In genomic region chr12:51047655-51048540, GRCh38 we compare ENCODE assay signal across 1 cellular context.
TF ChIP-seq lines count a peak whose summit lies in the region.

LETMD1 (plus strand) TSS chr12:51048327; CDS start chr12:51048357, 30 bp downstream.

TF ChIP-seq in HepG2, 621 proteins besides CTCF, POLR2A, EP300 and RAD21 (continued from another document and continues in another):
- TF ChIP-seq ZFAT (CRISPR knock-in tag; conservative IDR thresholded peaks at IDR 0.05) = no peak
- TF ChIP-seq TOPORS (CRISPR knock-in tag; IDR thresholded peaks at IDR 0.05) = peak; percentile 64
- peak; percentile 2; the same call in 1 of the 2 replicates for TF ChIP-seq KDM5A (IDR thresholded peaks at IDR 0.05; ENCODE audit: borderline replicate concordance, low read length)
- no peak for TF ChIP-seq ZNF329 (CRISPR knock-in tag; IDR thresholded peaks at IDR 0.05; ENCODE audit: low read depth)
- peak; percentile 73 for TF ChIP-seq ZNF441 (CRISPR knock-in tag; IDR thresholded peaks at IDR 0.05; ENCODE audit: borderline replicate concordance)
- TF ChIP-seq ZNF205 (CRISPR knock-in tag; IDR thresholded peaks at IDR 0.05) = 0 out of 2 replicates have a peak, but pooled peaks have one; percentile 17
- TF ChIP-seq MED13 (CRISPR knock-in tag; IDR thresholded peaks at IDR 0.05) = peak; percentile 50; the same call in 1 of the 2 replicates
- TF ChIP-seq RFXANK (CRISPR knock-in tag; IDR thresholded peaks at IDR 0.05) = no peak; the same call in 1 of the 2 replicates
- peak; percentile 52; the same call in 1 of the 2 replicates for TF ChIP-seq ZKSCAN1 (IDR thresholded peaks at IDR 0.05; ENCODE audit: low read length)
- TF ChIP-seq ZNF354B (CRISPR knock-in tag; IDR thresholded peaks at IDR 0.05) = no peak
- peak; percentile 82; the same call in 1 of the 2 replicates for TF ChIP-seq ZNF790 (CRISPR knock-in tag; IDR thresholded peaks at IDR 0.05; ENCODE audit: borderline replicate concordance)
- TF ChIP-seq RFX1 (IDR thresholded peaks at IDR 0.05) = no peak
- TF ChIP-seq ZFP41 (CRISPR knock-in tag; IDR thresholded peaks at IDR 0.05; ENCODE audit: borderline replicate concordance) = 0 out of 2 replicates have a peak, but pooled peaks have one; percentile 14
- TF ChIP-seq ZNF589 (CRISPR knock-in tag; conservative IDR thresholded peaks at IDR 0.05) = no peak
- TF ChIP-seq ZSCAN22 (CRISPR knock-in tag; IDR thresholded peaks at IDR 0.05) = no peak
- peak; percentile 85 for TF ChIP-seq ZMYM4 (CRISPR knock-in tag; IDR thresholded peaks at IDR 0.05)
- peak; percentile 9; the same call in 1 of the 2 replicates for TF ChIP-seq GATA4 (IDR thresholded peaks at IDR 0.05; ENCODE audit: borderline replicate concordance, low read depth)
- no peak for TF ChIP-seq ZNF207 (IDR thresholded peaks at IDR 0.05; ENCODE audit: borderline replicate concordance)
- peak; percentile 73 for TF ChIP-seq ZNF501 (CRISPR knock-in tag; IDR thresholded peaks at IDR 0.05)
- TF ChIP-seq MIXL1 (CRISPR knock-in tag; IDR thresholded peaks at IDR 0.05) = no peak; the same call in 1 of the 2 replicates
- TF ChIP-seq ARHGAP35 (CRISPR knock-in tag; IDR thresholded peaks at IDR 0.05; ENCODE audit: borderline replicate concordance) = peak; percentile 10; the same call in 1 of the 2 replicates
- TF ChIP-seq ZNF3 (CRISPR knock-in tag; IDR thresholded peaks at IDR 0.05) = no peak
- no peak for TF ChIP-seq ZBTB1 (CRISPR knock-in tag; IDR thresholded peaks at IDR 0.05; ENCODE audit: borderline replicate concordance)
- TF ChIP-seq NBN (conservative IDR thresholded peaks at IDR 0.05) = no peak
- TF ChIP-seq, protein P1, sequence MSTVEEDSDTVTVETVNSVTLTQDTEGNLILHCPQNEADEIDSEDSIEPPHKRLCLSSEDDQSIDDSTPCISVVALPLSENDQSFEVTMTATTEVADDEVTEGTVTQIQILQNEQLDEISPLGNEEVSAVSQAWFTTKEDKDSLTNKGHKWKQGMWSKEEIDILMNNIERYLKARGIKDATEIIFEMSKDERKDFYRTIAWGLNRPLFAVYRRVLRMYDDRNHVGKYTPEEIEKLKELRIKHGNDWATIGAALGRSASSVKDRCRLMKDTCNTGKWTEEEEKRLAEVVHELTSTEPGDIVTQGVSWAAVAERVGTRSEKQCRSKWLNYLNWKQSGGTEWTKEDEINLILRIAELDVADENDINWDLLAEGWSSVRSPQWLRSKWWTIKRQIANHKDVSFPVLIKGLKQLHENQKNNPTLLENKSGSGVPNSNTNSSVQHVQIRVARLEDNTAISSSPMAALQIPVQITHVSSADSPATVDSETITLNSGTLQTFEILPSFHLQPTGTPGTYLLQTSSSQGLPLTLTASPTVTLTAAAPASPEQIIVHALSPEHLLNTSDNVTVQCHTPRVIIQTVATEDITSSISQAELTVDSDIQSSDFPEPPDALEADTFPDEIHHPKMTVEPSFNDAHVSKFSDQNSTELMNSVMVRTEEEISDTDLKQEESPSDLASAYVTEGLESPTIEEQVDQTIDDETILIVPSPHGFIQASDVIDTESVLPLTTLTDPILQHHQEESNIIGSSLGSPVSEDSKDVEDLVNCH (CRISPR knock-in tag; IDR thresholded peaks at IDR 0.05) = no peak
- TF ChIP-seq ZNF720 (CRISPR knock-in tag; IDR thresholded peaks at IDR 0.05) = no peak
- TF ChIP-seq ZMAT3 (CRISPR knock-in tag; conservative IDR thresholded peaks at IDR 0.05) = peak; percentile 96
- TF ChIP-seq ZEB1 (IDR thresholded peaks at IDR 0.05; ENCODE audit: insufficient replicate concordance, low read depth) = no peak
- TF ChIP-seq DNMT1 (CRISPR knock-in tag; IDR thresholded peaks at IDR 0.05) = no peak
- TF ChIP-seq ZNF567 (CRISPR knock-in tag; IDR thresholded peaks at IDR 0.05; ENCODE audit: borderline replicate concordance) = peak; percentile 83; the same call in 1 of the 2 replicates
- TF ChIP-seq KDM1A (CRISPR knock-in tag; IDR thresholded peaks at IDR 0.05) = no peak
- TF ChIP-seq ZNF7 (CRISPR knock-in tag; IDR thresholded peaks at IDR 0.05) = no peak
- TF ChIP-seq TBX2 (CRISPR knock-in tag; IDR thresholded peaks at IDR 0.05; ENCODE audit: borderline replicate concordance) = peak; percentile 40; the same call in 1 of the 2 replicates
- no peak for TF ChIP-seq MLLT10 (CRISPR knock-in tag; IDR thresholded peaks at IDR 0.05)
- TF ChIP-seq SPEN (CRISPR knock-in tag; IDR thresholded peaks at IDR 0.05; ENCODE audit: low read depth) = peak; percentile 77
- TF ChIP-seq ZBTB26 (CRISPR knock-in tag; IDR thresholded peaks at IDR 0.05; ENCODE audit: borderline replicate concordance) = no peak; the same call in 1 of the 2 replicates
- no peak for TF ChIP-seq FLYWCH1 (CRISPR knock-in tag; IDR thresholded peaks at IDR 0.05)
- TF ChIP-seq, protein P2, sequence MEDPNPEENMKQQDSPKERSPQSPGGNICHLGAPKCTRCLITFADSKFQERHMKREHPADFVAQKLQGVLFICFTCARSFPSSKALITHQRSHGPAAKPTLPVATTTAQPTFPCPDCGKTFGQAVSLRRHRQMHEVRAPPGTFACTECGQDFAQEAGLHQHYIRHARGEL (CRISPR knock-in tag; IDR thresholded peaks at IDR 0.05) = no peak
- TF ChIP-seq CBX2 (IDR thresholded peaks at IDR 0.05; ENCODE audit: low read depth, low read length) = no peak
- no peak for TF ChIP-seq CBX2 (CRISPR knock-in tag; IDR thresholded peaks at IDR 0.05; ENCODE audit: low read depth)
- no peak for TF ChIP-seq ZBTB8A (CRISPR knock-in tag; IDR thresholded peaks at IDR 0.05; ENCODE audit: borderline replicate concordance, low read depth)
- no peak for TF ChIP-seq ZNF251 (CRISPR knock-in tag; IDR thresholded peaks at IDR 0.05)
- peak; percentile 66 for TF ChIP-seq TGIF2 (CRISPR knock-in tag; IDR thresholded peaks at IDR 0.05)
- TF ChIP-seq, protein P3, sequence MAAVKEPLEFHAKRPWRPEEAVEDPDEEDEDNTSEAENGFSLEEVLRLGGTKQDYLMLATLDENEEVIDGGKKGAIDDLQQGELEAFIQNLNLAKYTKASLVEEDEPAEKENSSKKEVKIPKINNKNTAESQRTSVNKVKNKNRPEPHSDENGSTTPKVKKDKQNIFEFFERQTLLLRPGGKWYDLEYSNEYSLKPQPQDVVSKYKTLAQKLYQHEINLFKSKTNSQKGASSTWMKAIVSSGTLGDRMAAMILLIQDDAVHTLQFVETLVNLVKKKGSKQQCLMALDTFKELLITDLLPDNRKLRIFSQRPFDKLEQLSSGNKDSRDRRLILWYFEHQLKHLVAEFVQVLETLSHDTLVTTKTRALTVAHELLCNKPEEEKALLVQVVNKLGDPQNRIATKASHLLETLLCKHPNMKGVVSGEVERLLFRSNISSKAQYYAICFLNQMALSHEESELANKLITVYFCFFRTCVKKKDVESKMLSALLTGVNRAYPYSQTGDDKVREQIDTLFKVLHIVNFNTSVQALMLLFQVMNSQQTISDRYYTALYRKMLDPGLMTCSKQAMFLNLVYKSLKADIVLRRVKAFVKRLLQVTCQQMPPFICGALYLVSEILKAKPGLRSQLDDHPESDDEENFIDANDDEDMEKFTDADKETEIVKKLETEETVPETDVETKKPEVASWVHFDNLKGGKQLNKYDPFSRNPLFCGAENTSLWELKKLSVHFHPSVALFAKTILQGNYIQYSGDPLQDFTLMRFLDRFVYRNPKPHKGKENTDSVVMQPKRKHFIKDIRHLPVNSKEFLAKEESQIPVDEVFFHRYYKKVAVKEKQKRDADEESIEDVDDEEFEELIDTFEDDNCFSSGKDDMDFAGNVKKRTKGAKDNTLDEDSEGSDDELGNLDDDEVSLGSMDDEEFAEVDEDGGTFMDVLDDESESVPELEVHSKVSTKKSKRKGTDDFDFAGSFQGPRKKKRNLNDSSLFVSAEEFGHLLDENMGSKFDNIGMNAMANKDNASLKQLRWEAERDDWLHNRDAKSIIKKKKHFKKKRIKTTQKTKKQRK (IDR thresholded peaks at IDR 0.05; ENCODE audit: low read length) = no peak
- peak; percentile 63; the same call in 1 of the 2 replicates for TF ChIP-seq FOXC1 (CRISPR knock-in tag; IDR thresholded peaks at IDR 0.05; ENCODE audit: borderline replicate concordance)
- peak; percentile 91 for TF ChIP-seq GMEB1 (CRISPR knock-in tag; IDR thresholded peaks at IDR 0.05; ENCODE audit: borderline replicate concordance)
- no peak; the same call in 1 of the 2 replicates for TF ChIP-seq ZNF333 (CRISPR knock-in tag; IDR thresholded peaks at IDR 0.05; ENCODE audit: borderline replicate concordance)
- TF ChIP-seq CBX5 (CRISPR knock-in tag; IDR thresholded peaks at IDR 0.05; ENCODE audit: borderline replicate concordance) = no peak
- peak; percentile 78 for TF ChIP-seq RBM39 (IDR thresholded peaks at IDR 0.05; ENCODE audit: low read depth, low read length, poor library complexity, severe bottlenecking)
- TF ChIP-seq KDM3A (CRISPR knock-in tag; IDR thresholded peaks at IDR 0.05; ENCODE audit: low read depth) = peak; percentile 64; the same call in 1 of the 2 replicates
- no peak for TF ChIP-seq ZNF512 (CRISPR knock-in tag; IDR thresholded peaks at IDR 0.05)
- peak; percentile 89 for TF ChIP-seq PHF8 (CRISPR knock-in tag; IDR thresholded peaks at IDR 0.05)
- TF ChIP-seq MTF2 (CRISPR knock-in tag; IDR thresholded peaks at IDR 0.05; ENCODE audit: borderline replicate concordance) = no peak
- TF ChIP-seq ZBTB4 (CRISPR knock-in tag; IDR thresholded peaks at IDR 0.05; ENCODE audit: borderline replicate concordance) = no peak
- TF ChIP-seq ZNF430 (CRISPR knock-in tag; IDR thresholded peaks at IDR 0.05) = peak; percentile 84
- 0 out of 2 replicates have a peak, but pooled peaks have one; percentile 10 for TF ChIP-seq ZNF343 (CRISPR knock-in tag; IDR thresholded peaks at IDR 0.05)
